ENCODE assay signal across 8 cellular contexts in the genomic region with DNA sequence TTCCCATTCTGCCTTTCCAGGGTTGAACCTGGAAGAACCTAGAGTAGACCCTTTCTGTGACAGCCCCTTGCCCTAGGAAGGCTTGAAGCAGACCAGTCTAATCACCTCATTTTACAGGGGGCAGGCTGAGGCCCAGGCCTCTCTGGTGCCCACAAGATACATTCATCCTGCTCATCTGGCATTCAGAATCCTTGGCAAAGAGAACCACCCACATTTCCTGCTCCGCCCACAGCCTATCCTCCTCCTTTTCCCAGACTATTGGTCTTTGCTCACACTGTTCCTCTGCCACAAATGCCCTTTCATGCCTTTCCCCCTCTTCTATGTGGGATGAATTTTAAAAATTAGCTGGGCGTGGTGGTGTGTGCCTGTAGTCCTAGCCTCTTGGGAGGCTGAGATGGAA. TPM values are rescaled to one million over a fixed set of nuclear protein-coding genes. Genes with fewer than 3 reads are reported as not detected.
DNase-seq lines count a peak whose midpoint lies in the region; TF ChIP-seq lines count a peak whose summit lies in the region.
"Not testable (repeated sequence)": the region's sequence is repeated elsewhere in the genome, so short reads cannot be mapped to it uniquely, and the experiment has no call there.

No MANE protein-coding gene starts in this region.

- TF ChIP-seq CTCF in AG10803 (conservative IDR thresholded peaks at IDR 0.05; ENCODE audit: low read length); epithelial cell of esophagus (IDR thresholded peaks at IDR 0.05; ENCODE audit: insufficient read depth, low read depth, low read length, missing control alignments); left ventricle myocardium inferior (IDR thresholded peaks at IDR 0.05; ENCODE audit: borderline replicate concordance); neural crest cell (conservative IDR thresholded peaks at IDR 0.05); type B pancreatic cell (conservative IDR thresholded peaks at IDR 0.05): not testable (repeated sequence)

- H3K4me3 Mint-ChIP-seq in neural crest cell, result peak overlapping the region; percentile 42
- H3K4me3 Mint-ChIP-seq in type B pancreatic cell, result not testable (repeated sequence)

- peak; percentile 56 for DNase-seq in AG10803 (ENCODE audit: low read depth)
- DNase-seq in ELR (ENCODE audit: low read depth), result peak; percentile 36
- peak; percentile 65 for DNase-seq in MG63
- peak; percentile 42 for DNase-seq in amniotic epithelial cell (ENCODE audit: low read depth)
- peak; percentile 51 for DNase-seq in epithelial cell of esophagus (ENCODE audit: low read depth)
- not testable (repeated sequence) for DNase-seq in left ventricle myocardium inferior; neural crest cell (ENCODE audit: low read depth, low spot score); type B pancreatic cell (ENCODE audit: extremely low spot score, unreplicated experiment)

- not testable (repeated sequence) for H3K27me3 ChIP-seq in MG63; left ventricle myocardium inferior (ENCODE audit: low read depth)

- H3K4me3 ChIP-seq in AG10803 (ENCODE audit: low read length); MG63; epithelial cell of esophagus (ENCODE audit: low read length); left ventricle myocardium inferior: not testable (repeated sequence)

- H3K27ac ChIP-seq in left ventricle myocardium inferior (replicated peaks), result peak overlapping the region; percentile 23

- H3K27me3 Mint-ChIP-seq in neural crest cell (ENCODE audit: low read depth); type B pancreatic cell: not testable (repeated sequence)

- not testable (repeated sequence) for H3K27ac Mint-ChIP-seq in neural crest cell (ENCODE audit: unreplicated experiment)
- peak overlapping the region; percentile 85 for H3K27ac Mint-ChIP-seq in type B pancreatic cell

- H3K4me1 ChIP-seq in left ventricle myocardium inferior, result peaks cover 63% of the 10 kb centered on the region

- not testable (repeated sequence) for H3K9me3 Mint-ChIP-seq in neural crest cell, type B pancreatic cell

- H3K4me1 Mint-ChIP-seq in neural crest cell (peaks cover 25% of the 10 kb centered on the region), type B pancreatic cell (ENCODE audit: unreplicated experiment) (peaks cover 22% of the 10 kb centered on the region)

- peaks cover 11% of the 10 kb centered on the region for H3K36me3 ChIP-seq in MG63
- H3K36me3 ChIP-seq in left ventricle myocardium inferior, result not testable (repeated sequence)

- intact Hi-C loops in left ventricle myocardium inferior (cut with micrococcal nuclease), result not testable (repeated sequence)

- H3K36me3 Mint-ChIP-seq in neural crest cell (ENCODE audit: low read depth); type B pancreatic cell: not testable (repeated sequence)

- H3K9me3 ChIP-seq in MG63; left ventricle myocardium inferior (replicated peaks): not testable (repeated sequence)

RNA-seq across cellular contexts. Expression of gene SMTN, which starts 2.7 kb away (rescaled TPM):
- total RNA-seq in MG63 (2014; rRNA removed; shearing (Covaris generic); ENCODE audit: low replicate concordance), result 26.0 and 37.7 TPM in 2 replicates
- total RNA-seq in left ventricle myocardium inferior (245 TPM), neural crest cell (53.8 and 55.0 TPM in 2 replicates), type B pancreatic cell (ENCODE audit: low replicate concordance) (27.1 and 54.0 TPM in 2 replicates)

RNA-seq across cellular contexts. Expression of gene SELENOM, which starts 29.0 kb away (rescaled TPM):
- 72.5 and 98.8 TPM in 2 replicates for total RNA-seq in MG63 (2014; rRNA removed; shearing (Covaris generic); ENCODE audit: low replicate concordance)
- total RNA-seq in left ventricle myocardium inferior (51.5 TPM), neural crest cell (9.1 and 10.1 TPM in 2 replicates), type B pancreatic cell (ENCODE audit: low replicate concordance) (13.7 and 22.4 TPM in 2 replicates)

RNA-seq across cellular contexts. Expression of gene INPP5J, which starts 44.4 kb away (rescaled TPM):
- total RNA-seq in MG63 (2014; rRNA removed; shearing (Covaris generic); ENCODE audit: low replicate concordance), result not detected in 2 replicates
- total RNA-seq in left ventricle myocardium inferior (20.7 TPM), neural crest cell (4.5 and 4.7 TPM in 2 replicates), type B pancreatic cell (ENCODE audit: low replicate concordance) (8.7 and 9.3 TPM in 2 replicates)
